Comparison of ENCODE assay signal across 2 cellular contexts in the genomic region with DNA sequence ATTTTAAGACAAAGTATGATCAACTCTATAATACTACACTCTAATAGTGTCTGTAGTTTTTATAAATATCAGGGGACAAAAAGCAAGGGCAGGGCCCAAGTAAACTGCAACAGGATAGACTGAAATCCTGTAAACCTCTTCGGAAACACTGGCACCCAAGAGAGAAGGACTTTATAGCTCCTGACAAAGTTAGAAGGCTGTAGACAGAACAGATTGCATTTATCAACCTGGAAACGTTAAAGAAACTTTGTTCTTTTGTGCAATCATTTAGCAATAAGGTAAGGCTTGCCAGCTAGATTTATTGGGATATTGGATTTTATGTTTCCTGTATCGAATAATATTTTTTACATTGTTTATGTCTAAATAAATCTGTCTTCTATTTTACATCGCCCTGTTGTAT.
TF ChIP-seq lines count a peak whose summit lies in the region.

No MANE protein-coding gene starts in this region.

TF ChIP-seq in liver, 16 proteins besides CTCF, POLR2A, EP300 and RAD21:
- TF ChIP-seq, protein P1, sequence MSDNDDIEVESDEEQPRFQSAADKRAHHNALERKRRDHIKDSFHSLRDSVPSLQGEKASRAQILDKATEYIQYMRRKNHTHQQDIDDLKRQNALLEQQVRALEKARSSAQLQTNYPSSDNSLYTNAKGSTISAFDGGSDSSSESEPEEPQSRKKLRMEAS (IDR thresholded peaks at IDR 0.05): no peak
- TF ChIP-seq SP1 (IDR thresholded peaks at IDR 0.05) (peak; percentile 30), JUND (IDR thresholded peaks at IDR 0.05) (no peak), TAF1 (conservative IDR thresholded peaks at IDR 0.05) (no peak), RXRA (IDR thresholded peaks at IDR 0.05) (peak in 1 of 2 donors; percentile 9), YY1 (IDR thresholded peaks at IDR 0.05) (no peak), FOXA1 (IDR thresholded peaks at IDR 0.05) (no peak), FOXA2 (IDR thresholded peaks at IDR 0.05) (no peak), ZBTB33 (IDR thresholded peaks at IDR 0.05) (no peak), HNF4A (conservative IDR thresholded peaks at IDR 0.05) (peak; percentile 63 to 66)

TF ChIP-seq in HepG2, 621 proteins besides CTCF, POLR2A, EP300 and RAD21 (continued from another document):
- no peak for TF ChIP-seq MYC (CRISPR knock-in tag; IDR thresholded peaks at IDR 0.05; ENCODE audit: borderline replicate concordance)
- no peak for TF ChIP-seq ETV6 (CRISPR knock-in tag; conservative IDR thresholded peaks at IDR 0.05)
- TF ChIP-seq, protein P2, sequence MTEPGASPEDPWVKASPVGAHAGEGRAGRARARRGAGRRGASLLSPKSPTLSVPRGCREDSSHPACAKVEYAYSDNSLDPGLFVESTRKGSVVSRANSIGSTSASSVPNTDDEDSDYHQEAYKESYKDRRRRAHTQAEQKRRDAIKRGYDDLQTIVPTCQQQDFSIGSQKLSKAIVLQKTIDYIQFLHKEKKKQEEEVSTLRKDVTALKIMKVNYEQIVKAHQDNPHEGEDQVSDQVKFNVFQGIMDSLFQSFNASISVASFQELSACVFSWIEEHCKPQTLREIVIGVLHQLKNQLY (CRISPR knock-in tag; IDR thresholded peaks at IDR 0.05): no peak
- no peak for TF ChIP-seq ZNF33A (CRISPR knock-in tag; IDR thresholded peaks at IDR 0.05; ENCODE audit: borderline replicate concordance)
- no peak for TF ChIP-seq ZNF253 (CRISPR knock-in tag; IDR thresholded peaks at IDR 0.05; ENCODE audit: borderline replicate concordance)
- TF ChIP-seq CHD2 (IDR thresholded peaks at IDR 0.05; ENCODE audit: low read depth, low read length): no peak
- TF ChIP-seq, protein P3, sequence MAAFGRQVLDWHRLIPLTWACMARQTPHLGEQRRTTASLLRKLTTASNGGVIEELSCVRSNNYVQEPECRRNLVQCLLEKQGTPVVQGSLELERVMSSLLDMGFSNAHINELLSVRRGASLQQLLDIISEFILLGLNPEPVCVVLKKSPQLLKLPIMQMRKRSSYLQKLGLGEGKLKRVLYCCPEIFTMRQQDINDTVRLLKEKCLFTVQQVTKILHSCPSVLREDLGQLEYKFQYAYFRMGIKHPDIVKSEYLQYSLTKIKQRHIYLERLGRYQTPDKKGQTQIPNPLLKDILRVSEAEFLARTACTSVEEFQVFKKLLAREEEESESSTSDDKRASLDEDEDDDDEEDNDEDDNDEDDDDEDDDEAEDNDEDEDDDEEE (CRISPR knock-in tag; IDR thresholded peaks at IDR 0.05): no peak
- TF ChIP-seq ZNF782 (CRISPR knock-in tag; IDR thresholded peaks at IDR 0.05; ENCODE audit: borderline replicate concordance): no peak
- TF ChIP-seq, protein P4, sequence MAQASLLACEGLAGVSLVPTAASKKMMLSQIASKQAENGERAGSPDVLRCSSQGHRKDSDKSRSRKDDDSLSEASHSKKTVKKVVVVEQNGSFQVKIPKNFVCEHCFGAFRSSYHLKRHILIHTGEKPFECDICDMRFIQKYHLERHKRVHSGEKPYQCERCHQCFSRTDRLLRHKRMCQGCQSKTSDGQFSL (CRISPR knock-in tag; IDR thresholded peaks at IDR 0.05): no peak
